11 cellular contexts compared by ENCODE assay signal in the genomic region with DNA sequence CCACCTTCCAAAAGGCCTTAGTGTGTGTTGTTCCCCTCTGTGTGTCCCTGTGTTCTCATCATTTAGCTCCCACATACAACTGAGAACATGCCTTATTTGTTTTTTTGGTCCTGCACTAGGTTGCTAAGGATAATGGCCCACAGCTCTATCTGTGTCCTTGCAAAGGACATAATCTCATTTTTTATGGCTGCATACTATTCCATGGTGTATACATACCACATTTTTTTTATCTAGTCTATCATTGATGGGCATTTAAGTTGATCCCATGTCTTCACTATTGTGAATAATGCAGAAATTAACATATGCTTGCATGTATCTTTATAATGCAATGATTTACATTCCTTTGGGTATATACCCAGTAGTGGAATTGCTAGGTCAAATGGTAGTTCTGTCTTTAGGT.
"Had no signal": no experiment of that assay in that cellular context is flagged by ENCODE, and none has a peak within 500 bp of the region (broad histone marks: within the 10 kb centered on the region; RNA-seq: fewer than 3 reads in every experiment).

No MANE protein-coding gene starts in this region.

- FAIRE-seq: H1, H54 had no signal

- H3K36me3 ChIP-seq: HAP-1 had no signal

- H3K27ac ChIP-seq: GM23248 had no signal

- H3K4me3 ChIP-seq: GM23248, GM23338, HAP-1 had no signal

- H2AFZ ChIP-seq: GM23248, GM23338 had no signal

- H3K4me1 ChIP-seq: HAP-1 had no signal

- H3K4me2 ChIP-seq: GM23338 had no signal

- H3K27ac Mint-ChIP-seq: GM23338, H9, HFFc6 had no signal

- DNase-seq: GOT3, H7, H9, HCEC 1CT, HFFc6 had no signal

- H3K4me3 Mint-ChIP-seq: GM23338, H9, HFFc6 had no signal

- ATAC-seq: GM23338, HCT116 had no signal

- H3K9me3 ChIP-seq: HAP-1 had no signal

- H3K9ac ChIP-seq: GM23248 had no signal

- H3K4me1 Mint-ChIP-seq: GM23338, H9 had no signal
